Comparison of ENCODE assay signal across 15 cellular contexts in genomic region chr10:72105675-72106074, GRCh38. TPM values are rescaled to one million over a fixed set of nuclear protein-coding genes. Genes with fewer than 3 reads are reported as not detected.
DNase-seq lines count a peak whose midpoint lies in the region; ATAC-seq and TF ChIP-seq lines count a peak whose summit lies in the region.
"Had no signal": no experiment of that assay in that cellular context is flagged by ENCODE, and none has a peak within 500 bp of the region (broad histone marks: within the 10 kb centered on the region; RNA-seq: fewer than 3 reads in every experiment).

No MANE protein-coding gene starts in this region.

- ATAC-seq in activated CD8-positive, alpha-beta T cell treated with anti-CD3 and anti-CD28 coated beads for 36 hours, result no peak
- no peak for ATAC-seq in thoracic aorta (ENCODE audit: insufficient number of reproducible peaks, low FRiP score, low read depth)
- no peak for ATAC-seq in omental fat pad (ENCODE audit: low FRiP score)
- no peak for ATAC-seq in GM21529 (IDR thresholded peaks at IDR 0.05; ENCODE audit: unreplicated experiment)
- no peak for ATAC-seq in GM21381 (IDR thresholded peaks at IDR 0.05; ENCODE audit: unreplicated experiment)
- ATAC-seq: GM23338, left colon had no signal

- no peaks in the 10 kb centered on the region for H3K27me3 ChIP-seq in thoracic aorta (replicated peaks; ENCODE audit: insufficient read depth)

- intact Hi-C loops in activated CD8-positive, alpha-beta T cell treated with anti-CD3 and anti-CD28 coated beads for 36 hours (cut with micrococcal nuclease), result no loop called here

- H3K36me3 Mint-ChIP-seq in activated naive CD4-positive, alpha-beta T cell treated with anti-CD3 and anti-CD28 coated beads, Interleukin-2, amount 50 U/mL, for 24 hours, result peaks cover 11% of the 10 kb centered on the region
- peaks cover 49% of the 10 kb centered on the region for H3K36me3 Mint-ChIP-seq in activated CD8-positive, alpha-beta T cell treated with anti-CD3 and anti-CD28 coated beads for 36 hours (ENCODE audit: low read depth)

- H3K27me3 Mint-ChIP-seq in activated naive CD4-positive, alpha-beta T cell treated with anti-CD3 and anti-CD28 coated beads, Interleukin-2, amount 50 U/mL, for 24 hours, result no peaks in the 10 kb centered on the region
- no peaks in the 10 kb centered on the region for H3K27me3 Mint-ChIP-seq in activated CD8-positive, alpha-beta T cell treated with anti-CD3 and anti-CD28 coated beads for 36 hours
- H3K27me3 Mint-ChIP-seq: IgD-negative memory B cell had no signal

- peak overlapping the region; percentile 66 to 72 for H3K27ac ChIP-seq in thoracic aorta
- H3K27ac ChIP-seq: parathyroid adenoma had no signal

- H3K27ac Mint-ChIP-seq in activated naive CD4-positive, alpha-beta T cell treated with anti-CD3 and anti-CD28 coated beads, Interleukin-2, amount 50 U/mL, for 24 hours, result peak overlapping the region; percentile 95
- H3K27ac Mint-ChIP-seq in activated CD8-positive, alpha-beta T cell treated with anti-CD3 and anti-CD28 coated beads for 36 hours, result peak overlapping the region; percentile 86
- H3K27ac Mint-ChIP-seq: GM23338 had no signal

- H3K4me1 ChIP-seq in thoracic aorta (ENCODE audit: control insufficient read depth in 1 of 2, low read depth in 2 of 2), result peaks cover 15 to 32% of the 10 kb centered on the region in 2 donors
- H3K4me1 ChIP-seq: parathyroid adenoma had no signal

- H3K4me3 ChIP-seq in thoracic aorta, result no peak overlapping the region
- H3K4me3 ChIP-seq: GM23338 had no signal

- no peaks in the 10 kb centered on the region for H3K9me3 ChIP-seq in thoracic aorta

- no peaks in the 10 kb centered on the region for H3K9me3 Mint-ChIP-seq in activated naive CD4-positive, alpha-beta T cell treated with anti-CD3 and anti-CD28 coated beads, Interleukin-2, amount 50 U/mL, for 24 hours
- no peaks in the 10 kb centered on the region for H3K9me3 Mint-ChIP-seq in activated CD8-positive, alpha-beta T cell treated with anti-CD3 and anti-CD28 coated beads for 36 hours
- H3K9me3 Mint-ChIP-seq: GM23338, IgD-negative memory B cell had no signal

- no peak for TF ChIP-seq CTCF in activated CD8-positive, alpha-beta T cell treated with anti-CD3 and anti-CD28 coated beads for 36 hours (IDR thresholded peaks at IDR 0.05)
- no peak for TF ChIP-seq CTCF in thoracic aorta (IDR thresholded peaks at IDR 0.05)
- TF ChIP-seq CTCF in omental fat pad (IDR thresholded peaks at IDR 0.05), result no peak

- peak overlapping the region; percentile 9 for H3K4me3 Mint-ChIP-seq in activated naive CD4-positive, alpha-beta T cell treated with anti-CD3 and anti-CD28 coated beads, Interleukin-2, amount 50 U/mL, for 24 hours
- H3K4me3 Mint-ChIP-seq in activated CD8-positive, alpha-beta T cell treated with anti-CD3 and anti-CD28 coated beads for 36 hours, result no peak overlapping the region
- H3K4me3 Mint-ChIP-seq: GM23338, IgD-negative memory B cell had no signal

- DNase-seq in activated naive CD4-positive, alpha-beta T cell treated with anti-CD3 and anti-CD28 coated beads, Interleukin-2, amount 50 U/mL, for 16 hours, result no peak
- no peak for DNase-seq in activated CD8-positive, alpha-beta T cell treated with anti-CD3 and anti-CD28 coated beads for 36 hours
- DNase-seq in globus pallidus (ENCODE audit: low spot score), result peak; percentile 51
- no peak for DNase-seq in thoracic aorta (ENCODE audit: low spot score)
- no peak for DNase-seq in omental fat pad (ENCODE audit: low spot score)
- DNase-seq: left colon; NCI-H2081 treated with DMSO at 0.1 percent for 48 hours; NCI-H774; stimulated activated naive CD4-positive, alpha-beta T cell had no signal

- peaks cover 4% of the 10 kb centered on the region for H3K36me3 ChIP-seq in thoracic aorta

- POLR2A ChIA-PET in activated CD8-positive, alpha-beta T cell treated with anti-CD3 and anti-CD28 coated beads for 36 hours (lab: Charles Lee), result interaction anchor here (1.2 to 1.5 kb wide), 2 partner anchors 11 to 17 kb away, joined by 5 to 7 read pairs; partner anchors contain the start of gene SPOCK2

- peaks cover 97% of the 10 kb centered on the region for H3K4me1 Mint-ChIP-seq in activated naive CD4-positive, alpha-beta T cell treated with anti-CD3 and anti-CD28 coated beads, Interleukin-2, amount 50 U/mL, for 24 hours
- peaks cover 81% of the 10 kb centered on the region for H3K4me1 Mint-ChIP-seq in activated CD8-positive, alpha-beta T cell treated with anti-CD3 and anti-CD28 coated beads for 36 hours (ENCODE audit: low read depth)

- CTCF ChIA-PET in activated CD8-positive, alpha-beta T cell treated with anti-CD3 and anti-CD28 coated beads for 36 hours (lab: Charles Lee), result interaction anchor here (1.0 to 2.7 kb wide), 3 partner anchors 12 to 21 kb away, joined by 3 to 10 read pairs (median 4); no protein-coding TSS in a partner anchor

RNA-seq across cellular contexts. Expression of gene SPOCK2, which starts 17.3 kb away (rescaled TPM):
- total RNA-seq in activated CD8-positive, alpha-beta T cell treated with anti-CD3 and anti-CD28 coated beads for 36 hours, result 100 to 1,000 TPM; 134 to 135 TPM
- total RNA-seq in thoracic aorta (10 to 100 TPM in 1 of 2 donors, 1 to 10 TPM in 1; 3.5 to 13.8 TPM), omental fat pad (10 to 100 TPM in 2 of 4 donors, 1 to 10 TPM in 2; 8.3 to 24.6 (median 16.2) TPM)

Comparison
In these comparisons a context has a peak if more than half of its experiments do, and no peak if none do; other contexts are left out.
1. RNA of gene SPOCK2, which starts 17.3 kb away (total RNA-seq): 134 to 135 TPM in activated CD8-positive, alpha-beta T cell treated with anti-CD3 and anti-CD28 coated beads for 36 hours; 8.3 to 24.6 TPM in omental fat pad and 3.5 to 13.8 TPM in thoracic aorta; every median in the first group is over 4 times any median in the second.